Comparison of ENCODE assay signal across 14 cellular contexts in the genomic region with DNA sequence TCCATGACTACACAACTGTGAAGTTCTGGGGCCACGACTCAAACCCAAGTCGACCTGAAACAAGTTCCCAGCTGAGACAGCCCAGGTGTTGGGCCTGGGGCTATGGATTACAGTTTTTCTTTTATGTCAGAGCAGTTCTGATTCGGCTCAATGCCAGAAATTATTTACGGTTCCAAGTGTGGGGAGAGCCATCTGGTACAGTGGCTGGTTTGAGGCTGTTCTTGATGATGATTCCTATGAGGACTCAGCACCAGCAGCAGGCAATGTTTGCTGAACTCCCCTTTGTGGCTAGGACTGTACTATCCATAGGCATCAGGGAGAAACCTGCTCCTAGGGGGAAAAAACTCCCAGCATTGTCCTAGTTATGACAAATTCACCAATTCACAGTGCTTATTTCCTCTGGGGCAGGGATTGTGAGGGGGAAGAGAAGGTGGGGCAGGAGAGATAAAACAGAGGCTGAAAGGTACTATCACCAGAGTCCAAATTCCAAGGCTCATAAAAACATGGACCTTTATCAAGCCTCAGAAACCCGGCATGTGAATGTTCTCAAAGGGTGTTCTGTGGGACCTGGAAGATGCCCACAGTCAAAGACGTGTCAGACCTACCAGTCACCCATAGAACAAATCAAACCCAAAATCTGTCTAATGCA. TPM values are rescaled to one million over a fixed set of nuclear protein-coding genes. Genes with fewer than 3 reads are reported as not detected.
DNase-seq lines count a peak whose midpoint lies in the region; ATAC-seq and TF ChIP-seq lines count a peak whose summit lies in the region.
"Had no signal": no experiment of that assay in that cellular context is flagged by ENCODE, and none has a peak within 500 bp of the region (broad histone marks: within the 10 kb centered on the region; RNA-seq: fewer than 3 reads in every experiment).

No MANE protein-coding gene starts in this region.

- intact Hi-C loops in left colon (cut with DNase I, micrococcal nuclease): no loop called here

- H4K20me1 ChIP-seq in BLaER1 (no peaks in the 10 kb centered on the region), GM23248 (ENCODE audit: insufficient read depth) (no peaks in the 10 kb centered on the region)

- peaks cover 29% of the 10 kb centered on the region for H3K36me3 ChIP-seq in BLaER1
- 0 out of 2 replicates have a peak, but pooled peaks cover 4% of the 10 kb centered on the region for H3K36me3 ChIP-seq in GM23248 (ENCODE audit: low read depth)

- H3K4me1 ChIP-seq in BLaER1 (peaks cover 28% of the 10 kb centered on the region), GM23248 (ENCODE audit: insufficient read depth) (peaks cover 12% of the 10 kb centered on the region)
- H3K4me1 ChIP-seq: HAP-1 had no signal

- no peak overlapping the region for H2AFZ ChIP-seq in GM23248

- H3K9ac ChIP-seq in BLaER1: no peak overlapping the region
- no peak overlapping the region for H3K9ac ChIP-seq in GM23248

- H3K4me2 ChIP-seq in BLaER1 (peak overlapping the region; percentile 65; the same call in 1 of the 2 replicates), GM23248 (ENCODE audit: unreplicated experiment) (no peak overlapping the region)

- DNase-seq in LoVo (ENCODE audit: low spot score) (peak; percentile 38), RWPE1 (ENCODE audit: low spot score) (no peak), left colon (peak in 1 of 2 donors; percentile 39), GM23248 (no peak)
- DNase-seq in activated CD4-positive, CD25-positive, alpha-beta regulatory T cell (lab: John Stamatoyannopoulos, UW): no peak
- DNase-seq: activated gamma-delta T cell; Kasumi-1; mesendoderm; stimulated activated naive CD8-positive, alpha-beta T cell treated with anti-CD3 and anti-CD28 coated beads, Interleukin-15, amount 100 ng/mL, for 72 hours; WERI-Rb-1 had no signal

- in situ Hi-C loops in GM23248 (cut with MboI): no loop called here

- H3K9me2 ChIP-seq in GM23248 (ENCODE audit: insufficient read depth): no peaks in the 10 kb centered on the region

- H3K27ac ChIP-seq in BLaER1 (peak overlapping the region; percentile 21; the same call in 1 of the 2 replicates), RWPE1 (peak overlapping the region; percentile 59), GM23248 (no peak overlapping the region)
- H3K27ac ChIP-seq: WERI-Rb-1 had no signal

- CTCF ChIA-PET in RWPE1 (lab: Yijun Ruan, JAX): no interaction called here

- ATAC-seq in left colon: peak; percentile 87
- ATAC-seq in GM18502 (IDR thresholded peaks at IDR 0.05; ENCODE audit: poor library complexity, unreplicated experiment): no peak
- no peak for ATAC-seq in HG03521 (IDR thresholded peaks at IDR 0.05; ENCODE audit: unreplicated experiment)
- ATAC-seq: stimulated activated naive CD8-positive, alpha-beta T cell treated with anti-CD3 and anti-CD28 coated beads, Interleukin-15, amount 100 ng/mL, for 72 hours had no signal

- H3K4me3 ChIP-seq in BLaER1 (no peak overlapping the region), GM23248 (no peak overlapping the region)
- H3K4me3 ChIP-seq: HAP-1 had no signal

- H3F3A ChIP-seq in GM23248 (ENCODE audit: insufficient read depth): peaks cover 16% of the 10 kb centered on the region

- peaks cover 14% of the 10 kb centered on the region for H3K9me3 ChIP-seq in BLaER1
- H3K9me3 ChIP-seq in GM23248 (ENCODE audit: low read depth): no peaks in the 10 kb centered on the region
- H3K9me3 ChIP-seq: HAP-1 had no signal

- WGBS in GM23248 (ENCODE audit: low coverage in 1 of 2, low lambda C conversion rate in 2 of 2, missing lambda C conversion rate in 2 of 2), 2 experiments: 56 to 70% methylated on average over 6 of the region's 6 CpGs

- no peak for TF ChIP-seq CTCF in RWPE1 (conservative IDR thresholded peaks at IDR 0.05; ENCODE audit: low read depth)

- H3K79me2 ChIP-seq in GM23248 (ENCODE audit: insufficient read depth): no peaks in the 10 kb centered on the region

- POLR2A ChIA-PET in RWPE1 (lab: Yijun Ruan, JAX; ENCODE audit: low non-redundant PET): no interaction called here

- H3K27me3 ChIP-seq in BLaER1 (no peaks in the 10 kb centered on the region), GM23248 (replicated peaks; ENCODE audit: insufficient read depth) (no peaks in the 10 kb centered on the region)

RNA-seq across cellular contexts. Expression of a gene that starts 18.2 kb away (rescaled TPM):
- 100 to 1,000 TPM; 168 to 172 TPM for total RNA-seq in left colon
- 19.5 and 21.1 TPM in 2 replicates for total RNA-seq in GM23248 (2014; rRNA removed; shearing (Covaris generic))
- 3.2 and 3.5 TPM in 2 replicates for polyA plus RNA-seq in GM23248 (2016; fragmentation: Nextera tagmentation; extraction: Ambion mirVana)

RNA-seq across cellular contexts. Expression of a gene that starts 36.6 kb away (rescaled TPM):
- total RNA-seq in left colon: 100 to 1,000 TPM; 165 to 171 TPM
- total RNA-seq in GM23248 (2014; rRNA removed; shearing (Covaris generic)): 80.6 and 89.2 TPM in 2 replicates
- polyA plus RNA-seq in GM23248 (2016; fragmentation: Nextera tagmentation; extraction: Ambion mirVana): 173 TPM in 2 replicates
